ENCODE assay signal across 27 cellular contexts in genomic region chr16:81971853-81972252, GRCh38.
"Had no signal": no experiment of that assay in that cellular context is flagged by ENCODE, and none has a peak within 500 bp of the region (broad histone marks: within the 10 kb centered on the region; RNA-seq: fewer than 3 reads in every experiment).

No MANE protein-coding gene starts in this region.

- H3K4me1 ChIP-seq: stomach, suprapubic skin, testis, thyroid gland, tibial artery, tibial nerve, transverse colon, upper lobe of left lung, upper lobe of right lung, uterus, vagina had no signal

- FAIRE-seq: urothelium cell line had no signal

- ATAC-seq: stimulated activated effector memory CD8-positive, alpha-beta T cell treated with anti-CD3 and anti-CD28 coated beads, Interleukin-12 subunit alpha, Interleukin-12 subunit beta, amount 100 ng/mL, for 72 hours; stimulated activated memory B cell treated with anti-CD40 and anti-IgM and Interleukin-4, amounts not matched to agents 10 μg/mL and 1 μg/mL and 100 μg/mL, for 72 hours; stimulated activated naive B cell treated with anti-CD40 and anti-IgM and Interleukin-4, amounts not matched to agents 10 μg/mL and 1 μg/mL and 100 μg/mL, for 72 hours; stimulated activated naive CD8-positive, alpha-beta T cell treated with anti-CD3 and anti-CD28 coated beads, Interleukin-15, amount 100 ng/mL, for 72 hours; stimulated activated naive CD8-positive, alpha-beta T cell treated with anti-CD3 and anti-CD28 coated beads, Interleukin-15, Interleukin-2, amounts not matched to agents 100 U/mL and 50 U/mL, for 24 hours; upper lobe of right lung had no signal

- H3K27ac ChIP-seq: stomach, suprapubic skin, testis, thoracic aorta, thyroid gland, tibial artery, tibial nerve, transverse colon, upper lobe of left lung, upper lobe of right lung, uterus, vagina had no signal

- DNase-seq: stimulated activated CD4-positive, alpha-beta T cell treated with anti-CD3 and anti-CD28 coated beads, Interleukin-2, amount 100 ng/mL, for 48 hours; stimulated activated CD4-positive, alpha-beta T cell treated with anti-CD3 and anti-CD28 coated beads, Interleukin-4, amount 100 ng/mL, for 1 hour; stimulated activated CD4-positive, alpha-beta T cell treated with anti-CD3 and anti-CD28 coated beads, Interleukin-4, amount 100 ng/mL, for 24 hours; stimulated activated CD4-positive, alpha-beta T cell treated with anti-CD3 and anti-CD28 coated beads, Interleukin-4, amount 100 ng/mL, for 4 hours; stimulated activated CD8-positive, alpha-beta memory T cell treated with anti-CD3 and anti-CD28 coated beads, Interleukin-4, amount 100 ng/mL, for 48 hours; stimulated activated naive B cell treated with anti-CD40 and anti-IgM and Interleukin-4, amounts not matched to agents 10 μg/mL and 1 μg/mL and 100 μg/mL, for 72 hours; stimulated activated naive CD4-positive, alpha-beta T cell; stimulated activated naive CD4-positive, alpha-beta T cell treated with Interleukin-2 at 50 U/mL for 16 hours; stimulated activated naive CD8-positive, alpha-beta T cell treated with anti-CD3 and anti-CD28 coated beads, Interleukin-15, amount 100 ng/mL, for 72 hours; stimulated activated naive CD8-positive, alpha-beta T cell treated with anti-CD3 and anti-CD28 coated beads, Interleukin-15, Interleukin-2, amounts not matched to agents 100 U/mL and 50 U/mL, for 24 hours; stomach; substantia nigra; testis; thyroid gland; tibial artery; transverse colon; trophoblast cell; upper lobe of left lung; upper lobe of right lung; uterus had no signal

- H3K4me3 ChIP-seq: stomach, suprapubic skin, testis, thoracic aorta, thyroid gland, tibial artery, tibial nerve, transverse colon, upper lobe of left lung, upper lobe of right lung, uterus, vagina had no signal

- H3K27me3 ChIP-seq: stomach, suprapubic skin, testis, thyroid gland, tibial artery, tibial nerve, transverse colon, upper lobe of left lung, upper lobe of right lung, uterus, vagina had no signal

- H3K36me3 ChIP-seq: stomach, suprapubic skin, thoracic aorta, thyroid gland, tibial artery, tibial nerve, transverse colon, upper lobe of left lung, upper lobe of right lung, uterus, vagina had no signal

- H3K9me3 ChIP-seq: suprapubic skin, testis, thyroid gland, vagina had no signal
